ENCODE assay signal across 19 cellular contexts in genomic region chr10:103879409-103879808, GRCh38.
"Had no signal": no experiment of that assay in that cellular context is flagged by ENCODE, and none has a peak within 500 bp of the region (broad histone marks: within the 10 kb centered on the region; RNA-seq: fewer than 3 reads in every experiment).

No MANE protein-coding gene starts in this region.

- H3K9me3 Mint-ChIP-seq: activated CD4-positive, alpha-beta memory T cell treated with anti-CD3 and anti-CD28 coated beads, Interleukin-2, amount 10 ng/mL, durations not matched to agents 7 days and 5 days; effector memory CD8-positive, alpha-beta T cell; naive thymus-derived CD4-positive, alpha-beta T cell; T-helper 1 cell treated with Interleukin-12 subunit alpha and Interleukin-12 subunit beta and Interleukin-4 antibody, amounts not matched to agents 30 μg/mL and 1 μg/mL, for 36 hours had no signal

- H2AFZ ChIP-seq: hepatocyte had no signal

- H3K4me1 ChIP-seq: left lung had no signal

- DNase-seq: activated CD4-positive, alpha-beta memory T cell treated with anti-CD3 and anti-CD28 coated beads, Interleukin-2, amount 10 ng/mL, durations not matched to agents 7 days and 5 days; activated CD4-positive, alpha-beta T cell treated with anti-CD3 and anti-CD28 coated beads for 4 hours; activated gamma-delta T cell; activated T-cell treated with anti-CD3 and anti-CD28 coated beads, Interleukin-2, amount 50 U/mL, for 48 hours; anterior cingulate cortex; dermis blood vessel endothelial cell; effector memory CD8-positive, alpha-beta T cell; kidney; left lung; mucosa of descending colon; naive thymus-derived CD4-positive, alpha-beta T cell; nucleus accumbens; posterior cingulate gyrus; stimulated activated CD4-positive, alpha-beta T cell treated with anti-CD3 and anti-CD28 coated beads, Interleukin-15, amount 100 ng/mL, for 24 hours; stimulated activated CD4-positive, alpha-beta T cell treated with anti-CD3 and anti-CD28 coated beads, Interleukin-4, amount 100 ng/mL, for 1 hour; stimulated activated naive CD4-positive, alpha-beta T cell had no signal

- H3K4me3 ChIP-seq: hepatocyte, left lung, mucosa of descending colon, upper lobe of left lung had no signal

- H3K27ac Mint-ChIP-seq: activated CD4-positive, alpha-beta memory T cell treated with anti-CD3 and anti-CD28 coated beads, Interleukin-2, amount 10 ng/mL, durations not matched to agents 7 days and 5 days; T-helper 1 cell treated with Interleukin-12 subunit alpha and Interleukin-12 subunit beta and Interleukin-4 antibody, amounts not matched to agents 30 μg/mL and 1 μg/mL, for 36 hours had no signal

- H3K27me3 Mint-ChIP-seq: activated CD4-positive, alpha-beta memory T cell treated with anti-CD3 and anti-CD28 coated beads, Interleukin-2, amount 10 ng/mL, durations not matched to agents 7 days and 5 days; effector memory CD8-positive, alpha-beta T cell; naive thymus-derived CD4-positive, alpha-beta T cell had no signal

- H3K9me3 ChIP-seq: left lung, mucosa of descending colon, upper lobe of left lung had no signal

- H3K27me3 ChIP-seq: hepatocyte, left lung, upper lobe of left lung had no signal

- H3K4me3 Mint-ChIP-seq: activated CD4-positive, alpha-beta memory T cell treated with anti-CD3 and anti-CD28 coated beads, Interleukin-2, amount 10 ng/mL, durations not matched to agents 7 days and 5 days; effector memory CD8-positive, alpha-beta T cell; naive thymus-derived CD4-positive, alpha-beta T cell; T-helper 1 cell treated with Interleukin-12 subunit alpha and Interleukin-12 subunit beta and Interleukin-4 antibody, amounts not matched to agents 30 μg/mL and 1 μg/mL, for 36 hours had no signal

- H3K27ac ChIP-seq: hepatocyte, left lung, upper lobe of left lung had no signal

- ATAC-seq: effector memory CD8-positive, alpha-beta T cell; left lung; mucosa of descending colon; naive thymus-derived CD4-positive, alpha-beta T cell had no signal

- H3K4me2 ChIP-seq: hepatocyte had no signal
